10 cellular contexts compared by ENCODE assay signal in genomic region chr1:200905411-200906052, GRCh38. TPM values are rescaled to one million over a fixed set of nuclear protein-coding genes. Genes with fewer than 3 reads are reported as not detected.
DNase-seq lines count a peak whose midpoint lies in the region; ATAC-seq and TF ChIP-seq lines count a peak whose summit lies in the region.
"Had no signal": no experiment of that assay in that cellular context is flagged by ENCODE, and none has a peak within 500 bp of the region (broad histone marks: within the 10 kb centered on the region; RNA-seq: fewer than 3 reads in every experiment).

No MANE protein-coding gene starts in this region.

- no peak overlapping the region for H2BK5ac ChIP-seq in neuronal stem cell (ENCODE audit: low read length)

- no peak overlapping the region for H3K4me3 ChIP-seq in effector memory CD4-positive, alpha-beta T cell (ENCODE audit: insufficient read depth, low read depth, low read length, poor library complexity, severe bottlenecking)
- H3K4me3 ChIP-seq in neuronal stem cell (ENCODE audit: low read length in 2 of 2) (no peak overlapping the region), suprapubic skin (no peak overlapping the region)

- TF ChIP-seq POLR2A in suprapubic skin (IDR thresholded peaks at IDR 0.05): no peak

- no peak for TF ChIP-seq CTCF in suprapubic skin (IDR thresholded peaks at IDR 0.05)

- no peak overlapping the region for H4K91ac ChIP-seq in neuronal stem cell (ENCODE audit: low read depth, low read length, poor library complexity)

- DNase-seq in ACHN: peak; percentile 27
- peak; percentile 83 for DNase-seq in M059J (ENCODE audit: low read depth)
- peak; percentile 27 to 48 (median 46) for DNase-seq in effector memory CD4-positive, alpha-beta T cell
- DNase-seq in neuronal stem cell (ENCODE audit: low spot score): no peak
- no peak for DNase-seq in T1000 (lab: John Stamatoyannopoulos, UW)
- DNase-seq in suprapubic skin (ENCODE audit: low spot score in 2 of 2): no peak
- DNase-seq: cortex of kidney, NCI-H748 treated with DMSO at 0.1 percent for 48 hours had no signal

- no peak overlapping the region for H3K4ac ChIP-seq in neuronal stem cell (ENCODE audit: low read length)

- ATAC-seq in GM19035 (IDR thresholded peaks at IDR 0.05; ENCODE audit: unreplicated experiment) (peak; percentile 57), HG02938 (IDR thresholded peaks at IDR 0.05; ENCODE audit: unreplicated experiment) (no peak)

- H3K27me3 ChIP-seq in effector memory CD4-positive, alpha-beta T cell (replicated peaks; ENCODE audit: control insufficient read depth, insufficient read depth, low read length, poor library complexity, severe bottlenecking): no peaks in the 10 kb centered on the region
- H3K27me3 ChIP-seq in neuronal stem cell (ENCODE audit: control insufficient read depth in 3 of 3, insufficient read depth in 3 of 3, low read depth in 1 of 3, low read length in 3 of 3): no peaks in the 10 kb centered on the region
- H3K27me3 ChIP-seq in suprapubic skin: no peaks in the 10 kb centered on the region

- no peak overlapping the region for H3K14ac ChIP-seq in neuronal stem cell (ENCODE audit: low read length)

- no peak overlapping the region for H3K9ac ChIP-seq in neuronal stem cell (ENCODE audit: low read depth, low read length, poor library complexity)

- no peak overlapping the region for H3K27ac ChIP-seq in effector memory CD4-positive, alpha-beta T cell (ENCODE audit: insufficient read depth, low read length, poor library complexity, severe bottlenecking)
- H3K27ac ChIP-seq in neuronal stem cell (replicated peaks; ENCODE audit: low read length): no peak overlapping the region
- H3K27ac ChIP-seq in suprapubic skin: no peak overlapping the region

- H2BK12ac ChIP-seq in neuronal stem cell (ENCODE audit: low read length): no peak overlapping the region

- H3K4me1 ChIP-seq in effector memory CD4-positive, alpha-beta T cell (ENCODE audit: control insufficient read depth, insufficient read depth, low read length, poor library complexity, severe bottlenecking): peaks cover 7% of the 10 kb centered on the region
- H3K4me1 ChIP-seq in neuronal stem cell (ENCODE audit: control insufficient read depth in 2 of 2, insufficient read depth in 1 of 2, low read depth in 1 of 2, low read length in 2 of 2) (no peaks in the 10 kb centered on the region), suprapubic skin (peaks cover 59% of the 10 kb centered on the region)

- H3K9me3 ChIP-seq in effector memory CD4-positive, alpha-beta T cell (ENCODE audit: control insufficient read depth, low read length): no peaks in the 10 kb centered on the region
- H3K9me3 ChIP-seq in neuronal stem cell (replicated peaks in 1 of 2; ENCODE audit: control insufficient read depth in 2 of 2, insufficient read depth in 1 of 2, low read depth in 1 of 2, low read length in 2 of 2) (no peaks in the 10 kb centered on the region), suprapubic skin (no peaks in the 10 kb centered on the region)

- H3K36me3 ChIP-seq in effector memory CD4-positive, alpha-beta T cell (ENCODE audit: control insufficient read depth, insufficient read depth, low read length): no peaks in the 10 kb centered on the region
- H3K36me3 ChIP-seq in neuronal stem cell (replicated peaks in 1 of 2; ENCODE audit: control insufficient read depth in 2 of 2, insufficient read depth in 2 of 2, low read length in 2 of 2): peaks cover 54 to 96% of the 10 kb centered on the region in 2 donors
- H3K36me3 ChIP-seq in suprapubic skin: peaks cover 18% of the 10 kb centered on the region

- in situ Hi-C loops in ACHN (cut with HindIII; ENCODE audit: low pct_ligation_motif_present, low pct_unique_long_range_greater_than_20kb, low sequenced_read_pairs): no loop called here

- no peak overlapping the region for H2BK15ac ChIP-seq in neuronal stem cell (ENCODE audit: low read length)

- H3K18ac ChIP-seq in neuronal stem cell (ENCODE audit: low read length): no peak overlapping the region

- WGBS in neuronal stem cell (ENCODE audit: extremely low coverage in 2 of 2, insufficient read length in 2 of 2, insufficient replicate concordance in 1 of 2), 2 donors: no CpG with 5 or more reads among the region's 4 CpGs
- 55% methylated on average over 4 of the region's 4 CpGs for WGBS in suprapubic skin

- TF ChIP-seq EP300 in suprapubic skin (IDR thresholded peaks at IDR 0.05): no peak

- no peak overlapping the region for H3K4me2 ChIP-seq in neuronal stem cell (ENCODE audit: insufficient read depth, low read length, poor library complexity, severe bottlenecking)

- no peaks in the 10 kb centered on the region for H3K79me1 ChIP-seq in neuronal stem cell (ENCODE audit: low read depth, low read length)

- no peak overlapping the region for H4K8ac ChIP-seq in neuronal stem cell (ENCODE audit: low read depth, low read length)

- no peak overlapping the region for H2AK5ac ChIP-seq in neuronal stem cell (ENCODE audit: low read depth, low read length)

- H3K23ac ChIP-seq in neuronal stem cell (ENCODE audit: low read depth, low read length, poor library complexity): no peak overlapping the region

- no peak overlapping the region for H2BK120ac ChIP-seq in neuronal stem cell (ENCODE audit: low read depth, low read length)

- no peak overlapping the region for H2AFZ ChIP-seq in neuronal stem cell (ENCODE audit: low read length)

RNA-seq across cellular contexts. Expression of gene INAVA, which starts 10.8 kb away (rescaled TPM):
- total RNA-seq in M059J (2014; rRNA removed; shearing (Covaris generic)): 2.8 and 4.9 TPM in 2 replicates
- 30.9 TPM for polyA plus RNA-seq in neuronal stem cell (2013, experiment 1 of 2)
- polyA plus RNA-seq in neuronal stem cell (2013, experiment 2 of 2): 29.8 TPM
- total RNA-seq in suprapubic skin: 100 to 1,000 TPM; 110 to 137 (median 117) TPM

RNA-seq across cellular contexts. Expression of gene GPR25, which starts 32.8 kb away (rescaled TPM):
- not detected in 2 replicates for total RNA-seq in M059J (2014; rRNA removed; shearing (Covaris generic))
- polyA plus RNA-seq in neuronal stem cell (2013, experiment 1 of 2): not detected
- polyA plus RNA-seq in neuronal stem cell (2013, experiment 2 of 2): not detected
- total RNA-seq in suprapubic skin: not detected

Comparison
In these comparisons a context has a peak if more than half of its experiments do, and no peak if none do; other contexts are left out.
1. DNase-seq: peak in ACHN (single experiment), M059J (single experiment) and effector memory CD4-positive, alpha-beta T cell (3 of 3); none in neuronal stem cell (single experiment), T1000 (single experiment) and suprapubic skin (0 of 2).
2. RNA of gene INAVA, which starts 10.8 kb away (total RNA-seq): 110 to 137 TPM in suprapubic skin; 2.8 to 4.9 TPM in M059J; every median in the first group is over 10 times any median in the second.